In the genomic region with DNA sequence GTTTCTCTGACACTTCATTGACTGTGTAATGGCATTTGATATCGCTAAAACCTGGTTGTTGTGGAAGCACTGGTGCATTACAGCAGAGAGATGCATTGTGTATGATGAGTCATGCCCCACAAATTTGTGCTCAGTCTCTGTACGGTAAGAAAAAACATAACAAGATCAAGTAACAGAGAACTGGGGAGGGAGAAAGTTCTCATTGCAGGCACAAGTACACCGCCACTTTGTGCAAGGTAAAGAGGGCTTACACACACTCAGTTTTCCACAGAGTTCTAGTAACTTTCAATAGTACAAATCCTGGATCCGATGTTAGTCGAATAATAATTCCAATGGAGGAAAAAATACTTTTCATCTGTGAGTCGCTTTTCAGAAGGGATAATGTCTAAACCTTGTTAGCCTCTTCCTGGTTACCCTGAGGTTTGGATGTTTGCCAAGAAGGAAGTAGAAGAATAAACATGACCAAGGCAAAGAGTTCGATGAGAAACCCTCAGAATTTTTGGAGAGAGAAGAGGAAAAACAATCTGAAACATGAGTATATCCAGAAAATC, we compare ENCODE assay signal across 9 cellular contexts.
DNase-seq lines count a peak whose midpoint lies in the region; ATAC-seq, FAIRE-seq and TF ChIP-seq lines count a peak whose summit lies in the region.
"Had no signal": no experiment of that assay in that cellular context is flagged by ENCODE, and none has a peak within 500 bp of the region (broad histone marks: within the 10 kb centered on the region; RNA-seq: fewer than 3 reads in every experiment).

No MANE protein-coding gene starts in this region.

- no peak for TF ChIP-seq EP300 in A549 (IDR thresholded peaks at IDR 0.05)

- H3K27me3 ChIP-seq in GM23338 (ENCODE audit: insufficient read depth): no peaks in the 10 kb centered on the region

- FAIRE-seq in A549 (lab: Jason Lieb, UNC): no peak

- H4K20me1 ChIP-seq in GM23338 (replicated peaks; ENCODE audit: insufficient read depth): no peaks in the 10 kb centered on the region

- H3K9me3 ChIP-seq in A549: no peaks in the 10 kb centered on the region

- no peak overlapping the region for H3K27ac Mint-ChIP-seq in GM23338
- H3K27ac Mint-ChIP-seq in stimulated activated naive B cell treated with anti-CD40 and anti-IgM and Interleukin-4, amounts not matched to agents 10 μg/mL and 1 μg/mL and 100 μg/mL, for 72 hours: no peak overlapping the region
- H3K27ac Mint-ChIP-seq: activated T-cell treated with anti-CD3 and anti-CD28 coated beads, Interleukin-2, amount 50 U/mL, for 24 hours had no signal

- H3K27ac ChIP-seq in A549 (no peak overlapping the region), GM23338 (ENCODE audit: low read depth) (no peak overlapping the region)

- H3K36me3 ChIP-seq in GM23338 (ENCODE audit: insufficient read depth): no peaks in the 10 kb centered on the region

- WGBS in A549 (ENCODE audit: missing lambda C conversion rate): 14% methylated on average over 7 of the region's 7 CpGs

- peak in 1 of 2 experiments; percentile 43 for DNase-seq in A549 (ENCODE audit: low read depth in 1 of 2, low spot score in 1 of 2)
- peak; percentile 65 for DNase-seq in HPDE6-E6E7 (ENCODE audit: extremely low spot score)
- DNase-seq in SW480 (ENCODE audit: low spot score): peak; percentile 37
- DNase-seq in iris pigment epithelial cell (ENCODE audit: low read depth): peak; percentile 98
- no peak for DNase-seq in NCI-H2081 treated with DMSO at 0.1 percent for 48 hours (lab: John Stamatoyannopoulos, UW)
- no peak for DNase-seq in GM23338 (ENCODE audit: low spot score)
- no peak for DNase-seq in left colon
- DNase-seq in stimulated activated naive B cell treated with anti-CD40 and anti-IgM and Interleukin-4, amounts not matched to agents 10 μg/mL and 1 μg/mL and 100 μg/mL, for 72 hours: no peak
- DNase-seq: activated T-cell treated with anti-CD3 and anti-CD28 coated beads, Interleukin-2, amount 50 U/mL, for 24 hours had no signal

- H3K4me1 ChIP-seq in A549 (no peaks in the 10 kb centered on the region), GM23338 (ENCODE audit: insufficient read depth) (no peaks in the 10 kb centered on the region)

- CTCF ChIA-PET in A549 (lab: Yijun Ruan, JAX): no interaction called here

- peaks cover 5% of the 10 kb centered on the region; the same call in 1 of the 2 replicates for H3K9me2 ChIP-seq in GM23338 (ENCODE audit: insufficient read depth)

- POLR2A ChIA-PET in A549 (lab: Yijun Ruan, JAX): no interaction called here

- ATAC-seq in A549 (peak in 1 of 2 experiments; percentile 60; a peak in 3 of 6 replicates), GM23338 (no peak), left colon (no peak)
- no peak for ATAC-seq in stimulated activated naive B cell treated with anti-CD40 and anti-IgM and Interleukin-4, amounts not matched to agents 10 μg/mL and 1 μg/mL and 100 μg/mL, for 72 hours (replicated peaks)

- H3K4me2 ChIP-seq in A549: peak overlapping the region; percentile 25; the same call in 2 of the 3 replicates
- H3K4me2 ChIP-seq in GM23338: no peak overlapping the region

- H3K4me3 ChIP-seq in A549 (no peak overlapping the region), GM23338 (no peak overlapping the region)

- no peak overlapping the region for H3K4me3 Mint-ChIP-seq in GM23338
- H3K4me3 Mint-ChIP-seq in stimulated activated naive B cell treated with anti-CD40 and anti-IgM and Interleukin-4, amounts not matched to agents 10 μg/mL and 1 μg/mL and 100 μg/mL, for 72 hours: no peak overlapping the region
- H3K4me3 Mint-ChIP-seq: activated T-cell treated with anti-CD3 and anti-CD28 coated beads, Interleukin-2, amount 50 U/mL, for 24 hours had no signal

- H2AFZ ChIP-seq in GM23338: no peak overlapping the region; the same call in 1 of the 2 replicates

- intact Hi-C loops in left colon (cut with DNase I, micrococcal nuclease): no loop called here

- H3K36me3 Mint-ChIP-seq in GM23338 (ENCODE audit: low read depth): no peaks in the 10 kb centered on the region
- H3K36me3 Mint-ChIP-seq in stimulated activated naive B cell treated with anti-CD40 and anti-IgM and Interleukin-4, amounts not matched to agents 10 μg/mL and 1 μg/mL and 100 μg/mL, for 72 hours: no peaks in the 10 kb centered on the region

- no peaks in the 10 kb centered on the region for H3F3A ChIP-seq in GM23338 (replicated peaks; ENCODE audit: low read depth)

- H3K27me3 Mint-ChIP-seq in GM23338 (ENCODE audit: insufficient read depth, low read depth, poor library complexity): no peaks in the 10 kb centered on the region
- H3K27me3 Mint-ChIP-seq in stimulated activated naive B cell treated with anti-CD40 and anti-IgM and Interleukin-4, amounts not matched to agents 10 μg/mL and 1 μg/mL and 100 μg/mL, for 72 hours: no peaks in the 10 kb centered on the region
- H3K27me3 Mint-ChIP-seq: activated T-cell treated with anti-CD3 and anti-CD28 coated beads, Interleukin-2, amount 50 U/mL, for 24 hours had no signal

- H3K79me2 ChIP-seq in GM23338 (replicated peaks; ENCODE audit: insufficient read depth): no peaks in the 10 kb centered on the region

- no peak for TF ChIP-seq RAD21 in A549 (conservative IDR thresholded peaks at IDR 0.05 in 1 of 2, IDR thresholded peaks at IDR 0.05 in 1 of 2)

- H3K9me3 Mint-ChIP-seq in GM23338: no peaks in the 10 kb centered on the region
- peaks cover 0 to 5% of the 10 kb centered on the region in 2 donors for H3K9me3 Mint-ChIP-seq in stimulated activated naive B cell treated with anti-CD40 and anti-IgM and Interleukin-4, amounts not matched to agents 10 μg/mL and 1 μg/mL and 100 μg/mL, for 72 hours

- TF ChIP-seq CTCF in A549 (IDR thresholded peaks at IDR 0.05) (no peak), GM23338 (conservative IDR thresholded peaks at IDR 0.05; ENCODE audit: low read depth in 2 of 2) (no peak)

- no peaks in the 10 kb centered on the region for H3K4me1 Mint-ChIP-seq in GM23338
- peaks cover 0 to 2% of the 10 kb centered on the region in 2 donors for H3K4me1 Mint-ChIP-seq in stimulated activated naive B cell treated with anti-CD40 and anti-IgM and Interleukin-4, amounts not matched to agents 10 μg/mL and 1 μg/mL and 100 μg/mL, for 72 hours

- no peak for TF ChIP-seq POLR2A in A549 (IDR thresholded peaks at IDR 0.05; ENCODE audit: low read length)

TF ChIP-seq in A549, 52 proteins besides CTCF, POLR2A, EP300 and RAD21:
- TF ChIP-seq FOSL2 (IDR thresholded peaks at IDR 0.05) (no peak), FOSL2 (CRISPR knock-in tag; IDR thresholded peaks at IDR 0.05) (peak; percentile 47; the same call in 1 of the 2 replicates), EHF (CRISPR knock-in tag; IDR thresholded peaks at IDR 0.05) (no peak), MAZ (IDR thresholded peaks at IDR 0.05; ENCODE audit: borderline replicate concordance, low read depth, low read length) (no peak), CBX8 (IDR thresholded peaks at IDR 0.05) (no peak), FOSB (CRISPR knock-in tag; IDR thresholded peaks at IDR 0.05) (no peak)
TF ChIP-seq in A549: peak in this region for 1.

TF ChIP-seq in GM23338, 12 proteins besides CTCF, POLR2A, EP300 and RAD21 (continues in another document):
- no peak for TF ChIP-seq JUNB (IDR thresholded peaks at IDR 0.05; ENCODE audit: unreplicated experiment)
- no peak for TF ChIP-seq ZNF114 (CRISPR knock-in tag; IDR thresholded peaks at IDR 0.05)
- TF ChIP-seq, protein P1, sequence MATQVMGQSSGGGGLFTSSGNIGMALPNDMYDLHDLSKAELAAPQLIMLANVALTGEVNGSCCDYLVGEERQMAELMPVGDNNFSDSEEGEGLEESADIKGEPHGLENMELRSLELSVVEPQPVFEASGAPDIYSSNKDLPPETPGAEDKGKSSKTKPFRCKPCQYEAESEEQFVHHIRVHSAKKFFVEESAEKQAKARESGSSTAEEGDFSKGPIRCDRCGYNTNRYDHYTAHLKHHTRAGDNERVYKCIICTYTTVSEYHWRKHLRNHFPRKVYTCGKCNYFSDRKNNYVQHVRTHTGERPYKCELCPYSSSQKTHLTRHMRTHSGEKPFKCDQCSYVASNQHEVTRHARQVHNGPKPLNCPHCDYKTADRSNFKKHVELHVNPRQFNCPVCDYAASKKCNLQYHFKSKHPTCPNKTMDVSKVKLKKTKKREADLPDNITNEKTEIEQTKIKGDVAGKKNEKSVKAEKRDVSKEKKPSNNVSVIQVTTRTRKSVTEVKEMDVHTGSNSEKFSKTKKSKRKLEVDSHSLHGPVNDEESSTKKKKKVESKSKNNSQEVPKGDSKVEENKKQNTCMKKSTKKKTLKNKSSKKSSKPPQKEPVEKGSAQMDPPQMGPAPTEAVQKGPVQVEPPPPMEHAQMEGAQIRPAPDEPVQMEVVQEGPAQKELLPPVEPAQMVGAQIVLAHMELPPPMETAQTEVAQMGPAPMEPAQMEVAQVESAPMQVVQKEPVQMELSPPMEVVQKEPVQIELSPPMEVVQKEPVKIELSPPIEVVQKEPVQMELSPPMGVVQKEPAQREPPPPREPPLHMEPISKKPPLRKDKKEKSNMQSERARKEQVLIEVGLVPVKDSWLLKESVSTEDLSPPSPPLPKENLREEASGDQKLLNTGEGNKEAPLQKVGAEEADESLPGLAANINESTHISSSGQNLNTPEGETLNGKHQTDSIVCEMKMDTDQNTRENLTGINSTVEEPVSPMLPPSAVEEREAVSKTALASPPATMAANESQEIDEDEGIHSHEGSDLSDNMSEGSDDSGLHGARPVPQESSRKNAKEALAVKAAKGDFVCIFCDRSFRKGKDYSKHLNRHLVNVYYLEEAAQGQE (IDR thresholded peaks at IDR 0.05; ENCODE audit: unreplicated experiment): no peak
- no peak for TF ChIP-seq STAT1 (IDR thresholded peaks at IDR 0.05; ENCODE audit: unreplicated experiment)
- TF ChIP-seq NANOG (IDR thresholded peaks at IDR 0.05; ENCODE audit: borderline replicate concordance): no peak
- no peak for TF ChIP-seq ZNF331 (CRISPR knock-in tag; IDR thresholded peaks at IDR 0.05; ENCODE audit: low read depth)

Comparison
In these comparisons a context has a peak if more than half of its experiments do, and no peak if none do; other contexts are left out.
1. DNase-seq: peak in HPDE6-E6E7 (single experiment), SW480 (single experiment) and iris pigment epithelial cell (single experiment); none in NCI-H2081 treated with DMSO at 0.1 percent for 48 hours (single experiment), GM23338 (single experiment), left colon (0 of 2) and stimulated activated naive B cell treated with anti-CD40 and anti-IgM and Interleukin-4, amounts not matched to agents 10 μg/mL and 1 μg/mL and 100 μg/mL, for 72 hours (single experiment).